Comparison of ENCODE assay signal across 26 cellular contexts in the genomic region with DNA sequence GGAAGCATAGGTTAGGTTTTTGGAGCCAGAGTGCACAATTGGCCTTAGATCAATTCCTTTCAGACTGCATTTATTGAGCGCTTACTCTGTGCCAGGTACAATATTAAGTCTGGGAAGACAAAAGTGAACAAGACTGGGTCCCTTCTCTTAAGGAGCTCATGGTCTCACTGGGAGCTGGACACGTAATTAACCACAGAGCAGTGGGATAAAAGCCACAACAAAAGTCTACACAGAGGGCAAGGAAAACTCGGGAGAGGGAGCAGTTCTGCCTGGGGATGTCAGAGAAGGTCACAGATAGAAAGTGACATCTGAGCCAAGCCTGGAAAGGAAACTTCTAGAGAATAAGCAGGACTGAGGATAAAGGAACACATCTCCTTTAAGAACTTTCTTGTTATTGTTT. TPM values are rescaled to one million over a fixed set of nuclear protein-coding genes. Genes with fewer than 3 reads are reported as not detected.
"Had no signal": no experiment of that assay in that cellular context is flagged by ENCODE, and none has a peak within 500 bp of the region (broad histone marks: within the 10 kb centered on the region; RNA-seq: fewer than 3 reads in every experiment).

No MANE protein-coding gene starts in this region.

- ATAC-seq: left lobe of liver; lower lobe of right lung; natural killer cell; sciatic nerve; stimulated activated effector memory CD8-positive, alpha-beta T cell treated with anti-CD3 and anti-CD28 coated beads, Interleukin-12 subunit alpha, Interleukin-12 subunit beta, amount 100 ng/mL, for 72 hours had no signal

- H3K36me3 ChIP-seq: lower lobe of right lung, neural progenitor cell, neutrophil, ovary, right atrium auricular region, spleen, tibial nerve, uterus had no signal

- H3K27ac ChIP-seq: lower lobe of right lung, neural progenitor cell, neutrophil, ovary, spleen, tibial nerve, uterus had no signal

- H3K27me3 ChIP-seq: neural progenitor cell, ovary, right atrium auricular region, tibial nerve, uterus had no signal

- H3K9me3 ChIP-seq: lower lobe of right lung, neutrophil, ovary, right atrium auricular region, spleen, tibial nerve, uterus had no signal

- DNase-seq: hippocampal formation; kidney glomerular epithelial cell; left cardiac atrium; lower lobe of right lung; mammary epithelial cell; mesenchymal stem cell; naive B cell; natural killer cell; nephron progenitor cell; occipital lobe; ovary; small intestine; spleen; stimulated activated CD4-positive, alpha-beta T cell treated with anti-CD3 and anti-CD28 coated beads, Interleukin-4, amount 100 ng/mL, for 24 hours; stimulated activated naive CD4-positive, alpha-beta T cell; substantia nigra; uterus had no signal

- H3K4me1 ChIP-seq: neural progenitor cell had no signal

- H3K4me3 ChIP-seq: lower lobe of right lung, neural progenitor cell, ovary, right atrium auricular region, spleen, tibial nerve, uterus had no signal

- H3K9ac ChIP-seq: neural progenitor cell had no signal

RNA-seq across cellular contexts. Expression of gene PDE8B, which starts 40.3 kb away (rescaled TPM):
- total RNA-seq: mammary epithelial cell, pulmonary artery endothelial cell had no signal
- polyA plus RNA-seq: keratinocyte, mammary epithelial cell had no signal
